ENCODE assay signal across 15 cellular contexts in the genomic region with DNA sequence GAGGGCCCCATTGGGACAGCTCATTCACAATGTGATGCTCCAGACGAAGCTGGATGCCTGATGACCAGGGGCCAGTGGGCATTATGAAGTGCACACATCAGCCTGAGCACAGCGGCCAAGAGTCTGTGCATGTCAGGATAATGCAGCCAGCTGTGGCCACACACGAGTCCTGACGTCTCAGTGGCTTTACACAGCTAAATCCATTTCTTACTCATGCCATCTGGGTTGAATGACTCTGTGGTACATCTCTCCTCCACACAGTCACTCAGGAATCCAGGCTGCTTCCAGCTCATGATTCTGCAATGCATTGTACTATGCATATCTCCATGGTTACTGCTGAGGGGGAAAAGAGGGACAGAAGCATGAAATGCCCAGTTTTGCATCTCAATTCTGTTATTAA.
DNase-seq lines count a peak whose midpoint lies in the region.
"Had no signal": no experiment of that assay in that cellular context is flagged by ENCODE, and none has a peak within 500 bp of the region (broad histone marks: within the 10 kb centered on the region; RNA-seq: fewer than 3 reads in every experiment).

No MANE protein-coding gene starts in this region.

- peak overlapping the region; percentile 24 for H3K27ac ChIP-seq in epithelial cell of prostate
- H3K27ac ChIP-seq: lower lobe of right lung had no signal

- no peak overlapping the region for H3K4me3 ChIP-seq in skeletal muscle cell (ENCODE audit: low read depth, low read length)
- H3K4me3 ChIP-seq: lower lobe of right lung had no signal

- DNase-seq in DMS53 (lab: John Stamatoyannopoulos, UW) (peak; percentile 33), DMS53 treated with DMSO at 0.1 percent for 48 hours (lab: John Stamatoyannopoulos, UW; ENCODE audit: unreplicated experiment) (no peak), RPMI7951 (ENCODE audit: low read depth) (peak; percentile 69), epithelial cell of prostate (ENCODE audit: low read depth, low spot score) (peak; percentile 49), skeletal muscle cell (ENCODE audit: low read depth) (peak; percentile 51), NCI-H1436 (lab: John Stamatoyannopoulos, UW) (no peak), NCI-H1105 treated with DMSO at 0.1 percent for 48 hours (lab: John Stamatoyannopoulos, UW) (no peak)
- no peak for DNase-seq in stimulated activated CD4-positive, alpha-beta T cell treated with anti-CD3 and anti-CD28 coated beads, Interleukin-15, amount 100 ng/mL, for 24 hours
- DNase-seq: 8988T; activated CD4-positive, alpha-beta T cell treated with anti-CD3 and anti-CD28 coated beads, Interleukin-2, amount 50 U/mL, for 48 hours; COR-L47; cortex of kidney; lower lobe of right lung; natural killer cell; NCI-H2227 treated with DMSO at 0.1 percent for 48 hours had no signal

Comparison
In these comparisons a context has a peak if more than half of its experiments do, and no peak if none do; other contexts are left out.
1. DNase-seq: peak in DMS53 (single experiment), RPMI7951 (single experiment), epithelial cell of prostate (single experiment) and skeletal muscle cell (single experiment); none in DMS53 treated with DMSO at 0.1 percent for 48 hours (single experiment), NCI-H1436 (single experiment), NCI-H1105 treated with DMSO at 0.1 percent for 48 hours (single experiment) and stimulated activated CD4-positive, alpha-beta T cell treated with anti-CD3 and anti-CD28 coated beads, Interleukin-15, amount 100 ng/mL, for 24 hours (single experiment).